Comparison of ENCODE assay signal across 18 cellular contexts in genomic region chrX:68163446-68163845, GRCh38.
A peak's percentile ranks its signal among the peaks of the same experiment; 100 is the strongest.
DNase-seq lines count a peak whose midpoint lies in the region; ATAC-seq and TF ChIP-seq lines count a peak whose summit lies in the region.
"Had no signal": no experiment of that assay in that cellular context is flagged by ENCODE, and none has a peak within 500 bp of the region (broad histone marks: within the 10 kb centered on the region; RNA-seq: fewer than 3 reads in every experiment).

No MANE protein-coding gene starts in this region.

- no peak overlapping the region for H3K9ac ChIP-seq in BLaER1 treated with 17β-estradiol and CSF1 and Interleukin-3, amounts not matched to agents 10 nM and 100 nM
- no peak overlapping the region for H3K9ac ChIP-seq in PC-3 (ENCODE audit: low read length)

- no peaks in the 10 kb centered on the region for H4K20me1 ChIP-seq in BLaER1 treated with 17β-estradiol and CSF1 and Interleukin-3, amounts not matched to agents 10 nM and 100 nM
- H4K20me1 ChIP-seq in PC-3 (ENCODE audit: low read length), result no peaks in the 10 kb centered on the region

- ATAC-seq in GM19328 (IDR thresholded peaks at IDR 0.05; ENCODE audit: unreplicated experiment) (no peak), PC-3 (no peak)
- ATAC-seq: activated CD8-positive, alpha-beta T cell treated with anti-CD3 and anti-CD28 coated beads for 36 hours; naive thymus-derived CD4-positive, alpha-beta T cell; pancreas had no signal

- H3K9me3 ChIP-seq in BLaER1 treated with 17β-estradiol and CSF1 and Interleukin-3, amounts not matched to agents 10 nM and 100 nM (replicated peaks in 1 of 11), result no peaks in the 10 kb centered on the region
- H3K9me3 ChIP-seq in PC-3 (ENCODE audit: low read length), result no peaks in the 10 kb centered on the region
- H3K9me3 ChIP-seq: pancreas had no signal

- H2AFZ ChIP-seq in PC-3 (ENCODE audit: low read length), result no peak overlapping the region
- H2AFZ ChIP-seq: PC-9 had no signal

- peaks cover 0 to 26% (median 9%) of the 10 kb centered on the region in 10 experiments; a peak in 9 of 20 replicates for H3K4me1 ChIP-seq in BLaER1 treated with 17β-estradiol and CSF1 and Interleukin-3, amounts not matched to agents 10 nM and 100 nM
- H3K4me1 ChIP-seq in PC-3 (ENCODE audit: insufficient read depth, low read length), result no peaks in the 10 kb centered on the region
- H3K4me1 ChIP-seq: pancreas had no signal

- no peaks in the 10 kb centered on the region for H3K36me3 ChIP-seq in BLaER1 treated with 17β-estradiol and CSF1 and Interleukin-3, amounts not matched to agents 10 nM and 100 nM
- no peaks in the 10 kb centered on the region for H3K36me3 ChIP-seq in PC-3 (ENCODE audit: low read depth, low read length)
- H3K36me3 ChIP-seq: pancreas had no signal

- BruUV-seq in PC-3 (replicated peaks; lab: Mats Ljungman, UMichigan), result no TSS peak

- no peak for TF ChIP-seq CTCF in fibroblast of pulmonary artery (IDR thresholded peaks at IDR 0.05; ENCODE audit: low read length, missing control alignments)
- TF ChIP-seq CTCF in PC-3 (conservative IDR thresholded peaks at IDR 0.05; ENCODE audit: low read depth, low read length), result no peak
- TF ChIP-seq CTCF in lower leg skin (IDR thresholded peaks at IDR 0.05), result no peak

- 43 to 64% methylated on average over 2 of the region's 2 CpGs for WGBS in lower leg skin, 2 donors

- peaks cover 0 to 16% (median 4%) of the 10 kb centered on the region in 11 experiments; a peak in 6 of 22 replicates for H3K27me3 ChIP-seq in BLaER1 treated with 17β-estradiol and CSF1 and Interleukin-3, amounts not matched to agents 10 nM and 100 nM
- H3K27me3 ChIP-seq in PC-3 (ENCODE audit: low read length), result no peaks in the 10 kb centered on the region

- H3K79me2 ChIP-seq in PC-3 (ENCODE audit: low read length), result no peaks in the 10 kb centered on the region

- no peak for TF ChIP-seq POLR2A in lower leg skin (IDR thresholded peaks at IDR 0.05)

- H3F3A ChIP-seq in PC-3 (ENCODE audit: low read length, unreplicated experiment), result no peaks in the 10 kb centered on the region

- H3K4me2 ChIP-seq in BLaER1 treated with 17β-estradiol and CSF1 and Interleukin-3, amounts not matched to agents 10 nM and 100 nM, result peak overlapping the region in 8 of 11 experiments; percentile 8 to 60 (median 44); a peak in 13 of 22 replicates
- no peak overlapping the region for H3K4me2 ChIP-seq in PC-3 (ENCODE audit: low read length)
- H3K4me2 ChIP-seq: PC-9 had no signal

- peaks cover 12% of the 10 kb centered on the region for H3K36me3 Mint-ChIP-seq in activated T-helper 2 cell treated with anti-CD3 and anti-CD28 coated beads, Interferon-gamma antibody, Interleukin-2, Interleukin-4, amounts not matched to agents 10 μg/mL and 5 μg/mL and 100 μg/mL, durations not matched to agents 14 hours and 24 hours and 36 hours (ENCODE audit: low read depth)
- H3K36me3 Mint-ChIP-seq: naive thymus-derived CD4-positive, alpha-beta T cell had no signal

- no peaks in the 10 kb centered on the region for H3K9me2 ChIP-seq in PC-3 (replicated peaks; ENCODE audit: low read length)

- CTCF ChIA-PET in PC-3 (lab: Charles Lee), result no interaction called here

- DNase-seq in M059J (ENCODE audit: low read depth) (peak; percentile 27), fibroblast of pulmonary artery (ENCODE audit: low read depth) (peak; percentile 63), PC-3 (no peak), lower leg skin (ENCODE audit: low spot score in 2 of 2) (no peak)
- DNase-seq in activated T-helper 2 cell treated with anti-CD3 and anti-CD28 coated beads, Interferon-gamma antibody, Interleukin-2, Interleukin-4, amounts not matched to agents 10 μg/mL and 5 μg/mL and 100 μg/mL, durations not matched to agents 14 hours and 24 hours and 36 hours (ENCODE audit: low spot score), result no peak
- DNase-seq in stimulated activated CD4-positive, alpha-beta T cell treated with anti-CD3 and anti-CD28 coated beads, Interleukin-12 subunit alpha, Interleukin-12 subunit beta, amount 100 ng/mL, for 4 hours, result no peak
- DNase-seq: activated CD8-positive, alpha-beta T cell treated with anti-CD3 and anti-CD28 coated beads for 36 hours; activated T-cell treated with anti-CD3 and anti-CD28 coated beads, Interleukin-2, amount 50 U/mL, for 48 hours; Calu3; GDM1; naive thymus-derived CD4-positive, alpha-beta T cell; NCI-H1092 treated with DMSO at 0.1 percent for 48 hours; NCI-H526 treated with DMSO at 0.1 percent for 48 hours; pancreas; PC-9; small intestine had no signal

- peak overlapping the region in 8 of 11 experiments; percentile 24 to 60 (median 44); a peak in 12 of 22 replicates for H3K27ac ChIP-seq in BLaER1 treated with 17β-estradiol and CSF1 and Interleukin-3, amounts not matched to agents 10 nM and 100 nM
- no peak overlapping the region for H3K27ac ChIP-seq in PC-3 (ENCODE audit: low read length)
- H3K27ac ChIP-seq: pancreas, PC-9 had no signal

- H3K4me1 Mint-ChIP-seq in activated T-helper 2 cell treated with anti-CD3 and anti-CD28 coated beads, Interferon-gamma antibody, Interleukin-2, Interleukin-4, amounts not matched to agents 10 μg/mL and 5 μg/mL and 100 μg/mL, durations not matched to agents 14 hours and 24 hours and 36 hours (ENCODE audit: low read depth), result peaks cover 9% of the 10 kb centered on the region

- POLR2A ChIA-PET in PC-3 (lab: Charles Lee; ENCODE audit: unreplicated experiment), result no interaction called here

- no peak overlapping the region for H3K4me3 Mint-ChIP-seq in activated T-helper 2 cell treated with anti-CD3 and anti-CD28 coated beads, Interferon-gamma antibody, Interleukin-2, Interleukin-4, amounts not matched to agents 10 μg/mL and 5 μg/mL and 100 μg/mL, durations not matched to agents 14 hours and 24 hours and 36 hours (ENCODE audit: low read depth)
- H3K4me3 Mint-ChIP-seq: activated CD8-positive, alpha-beta T cell treated with anti-CD3 and anti-CD28 coated beads for 36 hours; naive thymus-derived CD4-positive, alpha-beta T cell had no signal

- intact Hi-C loops in activated T-helper 2 cell treated with anti-CD3 and anti-CD28 coated beads, Interferon-gamma antibody, Interleukin-2, Interleukin-4, amounts not matched to agents 10 μg/mL and 5 μg/mL and 100 μg/mL, durations not matched to agents 14 hours and 24 hours and 36 hours (cut with micrococcal nuclease), result no loop called here
- intact Hi-C loops in PC-3 (cut with micrococcal nuclease), result no loop called here
- intact Hi-C loops in lower leg skin (cut with DNase I; ENCODE audit: low total_unique reads), result no loop called here

- H3K27ac Mint-ChIP-seq in activated T-helper 2 cell treated with anti-CD3 and anti-CD28 coated beads, Interferon-gamma antibody, Interleukin-2, Interleukin-4, amounts not matched to agents 10 μg/mL and 5 μg/mL and 100 μg/mL, durations not matched to agents 14 hours and 24 hours and 36 hours, result peak overlapping the region; percentile 58
- H3K27ac Mint-ChIP-seq: activated CD8-positive, alpha-beta T cell treated with anti-CD3 and anti-CD28 coated beads for 36 hours; naive thymus-derived CD4-positive, alpha-beta T cell had no signal

- no peak overlapping the region for H3K4me3 ChIP-seq in BLaER1 treated with 17β-estradiol and CSF1 and Interleukin-3, amounts not matched to agents 10 nM and 100 nM
- H3K4me3 ChIP-seq in fibroblast of pulmonary artery (replicated peaks; ENCODE audit: low read depth, low read length) (no peak overlapping the region), PC-3 (ENCODE audit: low read length) (no peak overlapping the region), lower leg skin (ENCODE audit: low read depth, poor library complexity, severe bottlenecking) (no peak overlapping the region)
- H3K4me3 ChIP-seq: pancreas, PC-9 had no signal

- no peaks in the 10 kb centered on the region for H3K27me3 Mint-ChIP-seq in activated T-helper 2 cell treated with anti-CD3 and anti-CD28 coated beads, Interferon-gamma antibody, Interleukin-2, Interleukin-4, amounts not matched to agents 10 μg/mL and 5 μg/mL and 100 μg/mL, durations not matched to agents 14 hours and 24 hours and 36 hours (ENCODE audit: low read depth)
- H3K27me3 Mint-ChIP-seq: activated CD8-positive, alpha-beta T cell treated with anti-CD3 and anti-CD28 coated beads for 36 hours; naive thymus-derived CD4-positive, alpha-beta T cell had no signal

- H3K9me3 Mint-ChIP-seq in activated T-helper 2 cell treated with anti-CD3 and anti-CD28 coated beads, Interferon-gamma antibody, Interleukin-2, Interleukin-4, amounts not matched to agents 10 μg/mL and 5 μg/mL and 100 μg/mL, durations not matched to agents 14 hours and 24 hours and 36 hours, result peaks cover 8% of the 10 kb centered on the region
- H3K9me3 Mint-ChIP-seq: activated CD8-positive, alpha-beta T cell treated with anti-CD3 and anti-CD28 coated beads for 36 hours had no signal

Comparison
In these comparisons a context has a peak if more than half of its experiments do, and no peak if none do; other contexts are left out.
1. DNase-seq: peak in M059J (single experiment) and fibroblast of pulmonary artery (single experiment); none in activated T-helper 2 cell treated with anti-CD3 and anti-CD28 coated beads, Interferon-gamma antibody, Interleukin-2, Interleukin-4, amounts not matched to agents 10 μg/mL and 5 μg/mL and 100 μg/mL, durations not matched to agents 14 hours and 24 hours and 36 hours (single experiment), stimulated activated CD4-positive, alpha-beta T cell treated with anti-CD3 and anti-CD28 coated beads, Interleukin-12 subunit alpha, Interleukin-12 subunit beta, amount 100 ng/mL, for 4 hours (single experiment), PC-3 (single experiment) and lower leg skin (0 of 2).